1 cellular context compared by ENCODE assay signal in genomic region chr6:109460161-109460830, GRCh38.
TF ChIP-seq lines count a peak whose summit lies in the region.

No MANE protein-coding gene starts in this region.

TF ChIP-seq in GM12878, 131 proteins besides CTCF, POLR2A, EP300 and RAD21:
- no peak for TF ChIP-seq ESRRA (IDR thresholded peaks at IDR 0.05; ENCODE audit: low read length)
- TF ChIP-seq HDAC2 (IDR thresholded peaks at IDR 0.05), result no peak
- no peak for TF ChIP-seq IRF4 (IDR thresholded peaks at IDR 0.05; ENCODE audit: low read depth, low read length)
- TF ChIP-seq SP1 (IDR thresholded peaks at IDR 0.05; ENCODE audit: low read depth, low read length), result no peak
- TF ChIP-seq PKNOX1 (IDR thresholded peaks at IDR 0.05), result no peak
- TF ChIP-seq RCOR1 (conservative IDR thresholded peaks at IDR 0.05; ENCODE audit: low read depth, low read length), result no peak
- TF ChIP-seq RELB (IDR thresholded peaks at IDR 0.05; ENCODE audit: low read depth), result no peak
- no peak for TF ChIP-seq CREB1 (IDR thresholded peaks at IDR 0.05; ENCODE audit: low read depth)
- no peak for TF ChIP-seq SREBF2 (IDR thresholded peaks at IDR 0.05; ENCODE audit: low read length)
- no peak for TF ChIP-seq KAT2A (conservative IDR thresholded peaks at IDR 0.05; ENCODE audit: control insufficient read depth, low read depth, low read length)
- no peak for TF ChIP-seq MXI1 (IDR thresholded peaks at IDR 0.05; ENCODE audit: low read depth, low read length)
- no peak for TF ChIP-seq MLLT1 (IDR thresholded peaks at IDR 0.05)
- no peak for TF ChIP-seq PRDM15 (CRISPR knock-in tag; IDR thresholded peaks at IDR 0.05)
- TF ChIP-seq CHD4 (IDR thresholded peaks at IDR 0.05), result no peak
- TF ChIP-seq ZBTB4 (CRISPR knock-in tag; IDR thresholded peaks at IDR 0.05), result no peak
- no peak for TF ChIP-seq ZBTB33 (IDR thresholded peaks at IDR 0.05)
- no peak for TF ChIP-seq ZNF274 (IDR thresholded peaks at IDR 0.05; ENCODE audit: insufficient read depth, insufficient read length)
- no peak for TF ChIP-seq SKIL (IDR thresholded peaks at IDR 0.05; ENCODE audit: low read depth, poor library complexity, severe bottlenecking)
- TF ChIP-seq POU2F2 (IDR thresholded peaks at IDR 0.05; ENCODE audit: borderline replicate concordance, low read depth, low read length), result no peak
- TF ChIP-seq CEBPB (IDR thresholded peaks at IDR 0.05; ENCODE audit: borderline replicate concordance in 1 of 2, low read depth in 2 of 2, low read length in 2 of 2), result no peak
